1 cellular context compared by ENCODE assay signal in the genomic region with DNA sequence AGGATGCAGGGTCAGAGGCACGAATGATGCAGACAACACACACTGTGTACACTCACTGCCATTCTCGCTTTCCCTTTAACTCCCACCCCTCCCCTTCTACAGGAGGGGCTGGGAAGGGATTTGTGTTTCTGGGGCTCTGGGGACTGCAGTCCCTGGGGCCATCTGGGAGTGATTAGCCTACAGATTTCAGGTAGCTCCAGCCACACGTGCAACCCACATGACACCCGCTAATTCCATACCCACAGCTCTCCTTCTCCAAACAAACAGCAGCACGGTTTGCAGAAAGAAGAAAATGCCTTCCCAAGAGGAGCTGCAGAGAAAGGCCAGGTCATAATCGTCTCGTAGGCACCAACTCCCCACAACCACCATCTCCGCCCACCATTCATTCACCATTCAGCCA.
TF ChIP-seq lines count a peak whose summit lies in the region.

No MANE protein-coding gene starts in this region.

TF ChIP-seq in H1, 55 proteins besides CTCF, POLR2A, EP300 and RAD21:
- no peak for TF ChIP-seq ASH2L (IDR thresholded peaks at IDR 0.05; ENCODE audit: low read length)
